Comparison of ENCODE assay signal across 28 cellular contexts in genomic region chr4:166073783-166074182, GRCh38.
"Had no signal": no experiment of that assay in that cellular context is flagged by ENCODE, and none has a peak within 500 bp of the region (broad histone marks: within the 10 kb centered on the region; RNA-seq: fewer than 3 reads in every experiment).

No MANE protein-coding gene starts in this region.

- H3K4me3 ChIP-seq: esophagus muscularis mucosa, gastrocnemius medialis, heart right ventricle had no signal

- DNase-seq: activated CD4-positive, alpha-beta memory T cell treated with anti-CD3 and anti-CD28 coated beads for 36 hours; activated CD4-positive, alpha-beta T cell treated with anti-CD3 and anti-CD28 coated beads for 36 hours; activated CD4-positive, alpha-beta T cell treated with anti-CD3 and anti-CD28 coated beads, Interleukin-2, amount 10 ng/mL, durations not matched to agents 24 days and 14 days; activated CD4-positive, CD25-positive, alpha-beta regulatory T cell; activated CD4-positive, CD25-positive, alpha-beta regulatory T cell treated with anti-CD3 and anti-CD28 coated beads, Interleukin-2, amount 50 U/mL, for 72 hours; activated CD8-positive, alpha-beta memory T cell treated with anti-CD3 and anti-CD28 coated beads, Interleukin-2, amount 50 U/mL, for 48 hours; activated CD8-positive, alpha-beta T cell treated with anti-CD3 and anti-CD28 coated beads, Interleukin-2, amount 10 ng/mL, durations not matched to agents 7 days and 5 days; activated effector memory CD4-positive, alpha-beta T cell treated with Interleukin-2 at 50 U/mL for 16 hours; activated gamma-delta T cell treated with Interleukin-2 at 50 U/mL for 16 hours; activated naive CD4-positive, alpha-beta T cell treated with anti-CD3 and anti-CD28 coated beads, Interleukin-2, amount 50 U/mL, for 16 hours; activated naive CD4-positive, alpha-beta T cell treated with Interleukin-2 at 50 U/mL for 16 hours; activated T-cell treated with anti-CD3 and anti-CD28 coated beads for 4 hours; activated T-cell treated with anti-CD3 and anti-CD28 coated beads, Interleukin-2, amount 50 U/mL, for 24 hours; activated T-cell treated with anti-CD3 and anti-CD28 coated beads, Interleukin-2, amount 50 U/mL, for 72 hours; amniotic stem cell; anterior cingulate cortex; brain microvascular endothelial cell; cortex of kidney; dermis blood vessel endothelial cell; effector CD4-positive, alpha-beta T cell; effector memory CD8-positive, alpha-beta T cell; erythroblast; foreskin keratinocyte; gastrocnemius medialis; heart right ventricle had no signal

- H3K36me3 ChIP-seq: brain microvascular endothelial cell, esophagus muscularis mucosa, gastrocnemius medialis, heart right ventricle had no signal

- H3K27me3 ChIP-seq: brain microvascular endothelial cell, esophagus muscularis mucosa, foreskin keratinocyte, gastrocnemius medialis, heart right ventricle had no signal

- FAIRE-seq: astrocyte, colon had no signal
